Comparison of ENCODE assay signal across 16 cellular contexts in genomic region chr12:46983393-46983793, GRCh38.
A peak's percentile ranks its signal among the peaks of the same experiment; 100 is the strongest.
DNase-seq lines count a peak whose midpoint lies in the region; ATAC-seq, FAIRE-seq and TF ChIP-seq lines count a peak whose summit lies in the region.
"Had no signal": no experiment of that assay in that cellular context is flagged by ENCODE, and none has a peak within 500 bp of the region (broad histone marks: within the 10 kb centered on the region; RNA-seq: fewer than 3 reads in every experiment).

No MANE protein-coding gene starts in this region.

- H3K27me3 ChIP-seq in keratinocyte (ENCODE audit: control insufficient read depth, extremely low read depth, insufficient read depth, low read length), result no peaks in the 10 kb centered on the region
- peaks cover 9% of the 10 kb centered on the region for H3K27me3 ChIP-seq in upper lobe of right lung
- no peaks in the 10 kb centered on the region for H3K27me3 ChIP-seq in transverse colon
- H3K27me3 ChIP-seq: BLaER1 treated with 17β-estradiol and CSF1 and Interleukin-3, amounts not matched to agents 10 nM and 100 nM had no signal

- H2AFZ ChIP-seq in keratinocyte (ENCODE audit: control insufficient read depth, low read length), result peak overlapping the region; percentile 17

- no peak overlapping the region for H3K9ac ChIP-seq in keratinocyte (ENCODE audit: control insufficient read depth, extremely low read depth, insufficient read depth, low read length)
- H3K9ac ChIP-seq: BLaER1 treated with 17β-estradiol and CSF1 and Interleukin-3, amounts not matched to agents 10 nM and 100 nM had no signal

- 54% methylated on average over 2 of the region's 2 CpGs; no CpG with 5 or more reads in 1 of the 2 donors for WGBS in transverse colon (ENCODE audit: low coverage in 1 of 2), 2 donors

- H3K4me3 Mint-ChIP-seq in activated naive CD4-positive, alpha-beta T cell treated with anti-CD3 and anti-CD28 coated beads for 36 hours, result no peak overlapping the region
- H3K4me3 Mint-ChIP-seq: activated naive CD8-positive, alpha-beta T cell treated with anti-CD3 and anti-CD28 coated beads, Interleukin-2, amount 50 U/mL, for 24 hours; immature natural killer cell had no signal

- CTCF ChIA-PET in activated naive CD4-positive, alpha-beta T cell treated with anti-CD3 and anti-CD28 coated beads for 36 hours (lab: Charles Lee), result interaction anchor here (1.0 to 2.6 kb wide), 7 partner anchors 13 to 912 kb away, joined by 3 to 18 read pairs (median 3); no protein-coding TSS in a partner anchor
- CTCF ChIA-PET in RWPE1 (lab: Yijun Ruan, JAX), result interaction anchor here (0.5 to 1.3 kb wide), 8 partner anchors 15 to 825 kb away, joined by 3 to 4 read pairs (median 3); no protein-coding TSS in a partner anchor

- H3K27ac ChIP-seq in RWPE1, result peak overlapping the region; percentile 80
- H3K27ac ChIP-seq in keratinocyte (ENCODE audit: control insufficient read depth, insufficient read depth, low read length), result no peak overlapping the region
- no peak overlapping the region for H3K27ac ChIP-seq in upper lobe of right lung
- H3K27ac ChIP-seq in transverse colon, result no peak overlapping the region
- H3K27ac ChIP-seq: BLaER1 treated with 17β-estradiol and CSF1 and Interleukin-3, amounts not matched to agents 10 nM and 100 nM had no signal

- no peak for TF ChIP-seq EP300 in transverse colon (IDR thresholded peaks at IDR 0.05; ENCODE audit: low read depth)

- H3K36me3 ChIP-seq in keratinocyte (ENCODE audit: control insufficient read depth in 2 of 2, extremely low read depth in 1 of 2, insufficient read depth in 2 of 2, low read length in 2 of 2) (no peaks in the 10 kb centered on the region), upper lobe of right lung (no peaks in the 10 kb centered on the region), transverse colon (no peaks in the 10 kb centered on the region)
- H3K36me3 ChIP-seq: BLaER1 treated with 17β-estradiol and CSF1 and Interleukin-3, amounts not matched to agents 10 nM and 100 nM had no signal

- no peaks in the 10 kb centered on the region for H3K36me3 Mint-ChIP-seq in activated naive CD4-positive, alpha-beta T cell treated with anti-CD3 and anti-CD28 coated beads for 36 hours (ENCODE audit: low read depth)

- H4K20me1 ChIP-seq in keratinocyte (ENCODE audit: control insufficient read depth, extremely low read depth, insufficient read depth, low read length), result no peaks in the 10 kb centered on the region
- H4K20me1 ChIP-seq: BLaER1 treated with 17β-estradiol and CSF1 and Interleukin-3, amounts not matched to agents 10 nM and 100 nM had no signal

- intact Hi-C loops in activated naive CD4-positive, alpha-beta T cell treated with anti-CD3 and anti-CD28 coated beads for 36 hours (cut with micrococcal nuclease), result no loop called here
- intact Hi-C loops in upper lobe of right lung (cut with DNase I) (no loop called here), transverse colon (cut with DNase I; ENCODE audit: low total_unique reads) (no loop called here)

- H3K9me3 Mint-ChIP-seq in activated naive CD4-positive, alpha-beta T cell treated with anti-CD3 and anti-CD28 coated beads for 36 hours, result peaks cover 1% of the 10 kb centered on the region
- H3K9me3 Mint-ChIP-seq: activated naive CD8-positive, alpha-beta T cell treated with anti-CD3 and anti-CD28 coated beads, Interleukin-2, amount 50 U/mL, for 24 hours had no signal

- peak overlapping the region; percentile 57 for H3K4me2 ChIP-seq in keratinocyte (ENCODE audit: control insufficient read depth, extremely low read depth, insufficient read depth, low read depth, low read length)
- H3K4me2 ChIP-seq: BLaER1 treated with 17β-estradiol and CSF1 and Interleukin-3, amounts not matched to agents 10 nM and 100 nM; smooth muscle cell had no signal

- H3K9me1 ChIP-seq in keratinocyte (ENCODE audit: control insufficient read depth, extremely low read depth, insufficient read depth, low read length), result no peaks in the 10 kb centered on the region

- peak; percentile 5 for DNase-seq in activated naive CD4-positive, alpha-beta T cell treated with anti-CD3 and anti-CD28 coated beads for 36 hours
- no peak for DNase-seq in activated naive CD4-positive, alpha-beta T cell treated with Interleukin-2 at 50 U/mL for 16 hours
- DNase-seq in RWPE1 (ENCODE audit: low spot score) (no peak), keratinocyte (ENCODE audit: low read depth, low spot score) (no peak), upper lobe of right lung (no peak), transverse colon (no peak), iPS-NIHi7 (ENCODE audit: extremely low spot score) (no peak), NCI-H2171 (lab: John Stamatoyannopoulos, UW) (no peak)
- DNase-seq: activated CD4-positive, CD25-positive, alpha-beta regulatory T cell; GDM1 had no signal

- H3K27ac Mint-ChIP-seq in activated naive CD4-positive, alpha-beta T cell treated with anti-CD3 and anti-CD28 coated beads for 36 hours, result no peak overlapping the region
- H3K27ac Mint-ChIP-seq: activated naive CD8-positive, alpha-beta T cell treated with anti-CD3 and anti-CD28 coated beads, Interleukin-2, amount 50 U/mL, for 24 hours; immature natural killer cell had no signal

- no peaks in the 10 kb centered on the region for H3K79me2 ChIP-seq in keratinocyte (ENCODE audit: control insufficient read depth, insufficient read depth, low read length)

- in situ Hi-C loops in transverse colon (cut with MboI; ENCODE audit: low pct_ligation_motif_present in 1 of 4, low pct_unique_long_range_greater_than_20kb in 1 of 4, low sequenced_read_pairs in 3 of 4), result no loop called here

- POLR2A ChIA-PET in RWPE1 (lab: Yijun Ruan, JAX; ENCODE audit: low non-redundant PET), result no interaction called here

- H3K4me3 ChIP-seq in keratinocyte (ENCODE audit: control insufficient read depth in 2 of 3, extremely low read depth in 1 of 3, insufficient read depth in 2 of 3, low read depth in 1 of 3, low read length in 3 of 3) (peak overlapping the region in 1 of 3 experiments; percentile 26), upper lobe of right lung (no peak overlapping the region), transverse colon (no peak overlapping the region)
- H3K4me3 ChIP-seq: A549; BLaER1 treated with 17β-estradiol and CSF1 and Interleukin-3, amounts not matched to agents 10 nM and 100 nM; K562; smooth muscle cell had no signal

- peaks cover 5% of the 10 kb centered on the region for H3K27me3 Mint-ChIP-seq in activated naive CD4-positive, alpha-beta T cell treated with anti-CD3 and anti-CD28 coated beads for 36 hours (ENCODE audit: low read depth)

- dilution Hi-C loops in keratinocyte (cut with MboI; ENCODE audit: extremely low pct_ligation_motif_present, low sequenced_read_pairs), result no loop called here

- ATAC-seq in upper lobe of right lung, result peak; percentile 25

- TF ChIP-seq CTCF in RWPE1 (conservative IDR thresholded peaks at IDR 0.05; ENCODE audit: low read depth), result no peak
- TF ChIP-seq CTCF in keratinocyte (optimal IDR thresholded peaks at IDR 0.05 in 1 of 3, IDR thresholded peaks at IDR 0.05 in 1 of 3, conservative IDR thresholded peaks at IDR 0.05 in 1 of 3; ENCODE audit: extremely low read depth in 1 of 3, insufficient read depth in 2 of 3, low read length in 3 of 3), result no peak
- TF ChIP-seq CTCF in upper lobe of right lung (IDR thresholded peaks at IDR 0.05), result no peak
- no peak for TF ChIP-seq CTCF in transverse colon (IDR thresholded peaks at IDR 0.05)

- H3K4me1 Mint-ChIP-seq in activated naive CD4-positive, alpha-beta T cell treated with anti-CD3 and anti-CD28 coated beads for 36 hours (ENCODE audit: low read depth), result peaks cover 9% of the 10 kb centered on the region
- H3K4me1 Mint-ChIP-seq: activated naive CD8-positive, alpha-beta T cell treated with anti-CD3 and anti-CD28 coated beads, Interleukin-2, amount 50 U/mL, for 24 hours had no signal

- no peak for FAIRE-seq in keratinocyte (lab: Jason Lieb, UNC)
- FAIRE-seq: A549 had no signal

- H3K4me1 ChIP-seq in keratinocyte (ENCODE audit: control insufficient read depth, extremely low read depth, insufficient read depth, low read length), result peaks cover 24% of the 10 kb centered on the region
- H3K4me1 ChIP-seq in upper lobe of right lung, result no peaks in the 10 kb centered on the region
- H3K4me1 ChIP-seq in transverse colon, result no peaks in the 10 kb centered on the region
- H3K4me1 ChIP-seq: A549 had no signal

- no peak for TF ChIP-seq POLR2A in transverse colon (IDR thresholded peaks at IDR 0.05)

- H3K9me3 ChIP-seq in keratinocyte (ENCODE audit: control insufficient read depth, low read depth, low read length) (no peaks in the 10 kb centered on the region), upper lobe of right lung (no peaks in the 10 kb centered on the region), transverse colon (no peaks in the 10 kb centered on the region)
- H3K9me3 ChIP-seq: A549 had no signal
